ENCODE assay signal across 1 cellular context in the genomic region with DNA sequence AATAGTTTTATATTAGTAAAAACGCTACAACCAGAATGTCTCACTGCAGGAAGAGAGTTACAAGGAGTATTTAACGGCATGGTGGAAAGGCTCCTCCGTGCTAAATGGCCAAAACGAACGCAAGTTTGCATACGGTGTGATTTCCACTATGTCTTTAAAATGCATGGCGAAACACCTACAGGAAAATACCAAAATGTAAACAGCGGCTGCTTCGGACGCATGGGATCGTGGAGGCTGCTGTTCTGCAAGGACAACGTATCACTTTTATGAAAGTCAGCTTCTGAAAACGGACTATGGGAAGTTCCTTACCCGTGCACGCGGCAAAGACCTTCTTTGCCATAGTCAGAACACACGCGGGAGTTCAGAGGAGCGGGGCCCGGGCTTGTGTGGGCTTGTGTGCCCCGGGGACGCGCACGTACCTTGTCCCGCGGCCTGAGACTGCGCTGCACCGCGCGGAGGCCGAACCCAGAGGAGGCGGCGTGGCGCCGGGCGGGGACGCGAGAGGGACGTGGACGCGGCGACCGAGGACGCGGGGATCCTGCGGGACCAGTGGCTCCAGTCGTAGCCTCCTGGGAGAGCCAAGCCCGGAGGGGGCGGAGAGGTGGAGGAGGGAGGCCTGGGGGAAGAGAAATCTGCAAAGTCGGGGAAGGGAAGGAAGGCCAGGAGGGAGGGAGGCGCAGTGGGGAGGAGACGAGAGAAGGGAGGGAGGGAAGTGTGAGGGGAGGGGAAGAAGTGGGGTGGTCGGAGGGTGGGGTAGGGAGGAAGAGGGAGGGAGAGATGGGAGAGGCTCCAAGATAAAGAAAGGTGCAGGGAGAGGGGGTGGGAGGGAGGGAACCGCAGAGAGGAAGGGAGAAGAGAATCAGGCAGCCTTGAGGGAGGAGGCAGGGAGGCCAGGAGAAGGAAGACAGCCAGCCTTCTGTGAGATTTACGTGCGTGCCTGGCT.
A peak's percentile ranks its signal among the peaks of the same experiment; 100 is the strongest.
TF ChIP-seq lines count a peak whose summit lies in the region.

Gene CMBL, minus strand, starts transcription at position 697 of the 943 bp plus-strand sequence. CDS start 17,140 bp downstream, outside the sequence.

TF ChIP-seq in HepG2, 621 proteins besides CTCF, POLR2A, EP300 and RAD21 (continued from another document and continues in another):
- TF ChIP-seq, protein P1, sequence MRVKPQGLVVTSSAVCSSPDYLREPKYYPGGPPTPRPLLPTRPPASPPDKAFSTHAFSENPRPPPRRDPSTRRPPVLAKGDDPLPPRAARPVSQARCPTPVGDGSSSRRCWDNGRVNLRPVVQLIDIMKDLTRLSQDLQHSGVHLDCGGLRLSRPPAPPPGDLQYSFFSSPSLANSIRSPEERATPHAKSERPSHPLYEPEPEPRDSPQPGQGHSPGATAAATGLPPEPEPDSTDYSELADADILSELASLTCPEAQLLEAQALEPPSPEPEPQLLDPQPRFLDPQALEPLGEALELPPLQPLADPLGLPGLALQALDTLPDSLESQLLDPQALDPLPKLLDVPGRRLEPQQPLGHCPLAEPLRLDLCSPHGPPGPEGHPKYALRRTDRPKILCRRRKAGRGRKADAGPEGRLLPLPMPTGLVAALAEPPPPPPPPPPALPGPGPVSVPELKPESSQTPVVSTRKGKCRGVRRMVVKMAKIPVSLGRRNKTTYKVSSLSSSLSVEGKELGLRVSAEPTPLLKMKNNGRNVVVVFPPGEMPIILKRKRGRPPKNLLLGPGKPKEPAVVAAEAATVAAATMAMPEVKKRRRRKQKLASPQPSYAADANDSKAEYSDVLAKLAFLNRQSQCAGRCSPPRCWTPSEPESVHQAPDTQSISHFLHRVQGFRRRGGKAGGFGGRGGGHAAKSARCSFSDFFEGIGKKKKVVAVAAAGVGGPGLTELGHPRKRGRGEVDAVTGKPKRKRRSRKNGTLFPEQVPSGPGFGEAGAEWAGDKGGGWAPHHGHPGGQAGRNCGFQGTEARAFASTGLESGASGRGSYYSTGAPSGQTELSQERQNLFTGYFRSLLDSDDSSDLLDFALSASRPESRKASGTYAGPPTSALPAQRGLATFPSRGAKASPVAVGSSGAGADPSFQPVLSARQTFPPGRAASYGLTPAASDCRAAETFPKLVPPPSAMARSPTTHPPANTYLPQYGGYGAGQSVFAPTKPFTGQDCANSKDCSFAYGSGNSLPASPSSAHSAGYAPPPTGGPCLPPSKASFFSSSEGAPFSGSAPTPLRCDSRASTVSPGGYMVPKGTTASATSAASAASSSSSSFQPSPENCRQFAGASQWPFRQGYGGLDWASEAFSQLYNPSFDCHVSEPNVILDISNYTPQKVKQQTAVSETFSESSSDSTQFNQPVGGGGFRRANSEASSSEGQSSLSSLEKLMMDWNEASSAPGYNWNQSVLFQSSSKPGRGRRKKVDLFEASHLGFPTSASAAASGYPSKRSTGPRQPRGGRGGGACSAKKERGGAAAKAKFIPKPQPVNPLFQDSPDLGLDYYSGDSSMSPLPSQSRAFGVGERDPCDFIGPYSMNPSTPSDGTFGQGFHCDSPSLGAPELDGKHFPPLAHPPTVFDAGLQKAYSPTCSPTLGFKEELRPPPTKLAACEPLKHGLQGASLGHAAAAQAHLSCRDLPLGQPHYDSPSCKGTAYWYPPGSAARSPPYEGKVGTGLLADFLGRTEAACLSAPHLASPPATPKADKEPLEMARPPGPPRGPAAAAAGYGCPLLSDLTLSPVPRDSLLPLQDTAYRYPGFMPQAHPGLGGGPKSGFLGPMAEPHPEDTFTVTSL (CRISPR knock-in tag; IDR thresholded peaks at IDR 0.05; ENCODE audit: borderline replicate concordance): no peak
- TF ChIP-seq BRCA1 (CRISPR knock-in tag; IDR thresholded peaks at IDR 0.05): no peak; the same call in 1 of the 2 replicates
- TF ChIP-seq POLR2AphosphoS5 (IDR thresholded peaks at IDR 0.05; ENCODE audit: low read depth, low read length): 0 out of 2 replicates have a peak, but pooled peaks have one; percentile 36
- TF ChIP-seq ZNF790 (CRISPR knock-in tag; IDR thresholded peaks at IDR 0.05; ENCODE audit: borderline replicate concordance): peak; percentile 79; the same call in 1 of the 2 replicates
- TF ChIP-seq KMT2A (CRISPR knock-in tag; IDR thresholded peaks at IDR 0.05): peak; percentile 89
- TF ChIP-seq ZNF567 (CRISPR knock-in tag; IDR thresholded peaks at IDR 0.05; ENCODE audit: borderline replicate concordance): no peak
- TF ChIP-seq JUND (CRISPR knock-in tag; IDR thresholded peaks at IDR 0.05): no peak
- peak; percentile 57; the same call in 1 of the 2 replicates for TF ChIP-seq ZNF557 (CRISPR knock-in tag; IDR thresholded peaks at IDR 0.05)
- TF ChIP-seq SIN3A (IDR thresholded peaks at IDR 0.05; ENCODE audit: borderline replicate concordance, low read depth, low read length): no peak
- TF ChIP-seq ZNF24 (IDR thresholded peaks at IDR 0.05): no peak
- TF ChIP-seq ZIK1 (CRISPR knock-in tag; IDR thresholded peaks at IDR 0.05; ENCODE audit: borderline replicate concordance, low read depth): 0 out of 2 replicates have a peak, but pooled peaks have one; percentile 66
- peak; percentile 57 for TF ChIP-seq HOXA3 (CRISPR knock-in tag; IDR thresholded peaks at IDR 0.05)
- TF ChIP-seq ZNF570 (CRISPR knock-in tag; IDR thresholded peaks at IDR 0.05; ENCODE audit: borderline replicate concordance): no peak
- 0 out of 2 replicates have a peak, but pooled peaks have one; percentile 65 for TF ChIP-seq DNMT1 (CRISPR knock-in tag; IDR thresholded peaks at IDR 0.05)
- no peak for TF ChIP-seq ZNF776 (CRISPR knock-in tag; IDR thresholded peaks at IDR 0.05)
- TF ChIP-seq ZNF224 (CRISPR knock-in tag; IDR thresholded peaks at IDR 0.05): no peak
- TF ChIP-seq ZNF770 (CRISPR knock-in tag; IDR thresholded peaks at IDR 0.05): peak; percentile 91
- TF ChIP-seq, protein P2, sequence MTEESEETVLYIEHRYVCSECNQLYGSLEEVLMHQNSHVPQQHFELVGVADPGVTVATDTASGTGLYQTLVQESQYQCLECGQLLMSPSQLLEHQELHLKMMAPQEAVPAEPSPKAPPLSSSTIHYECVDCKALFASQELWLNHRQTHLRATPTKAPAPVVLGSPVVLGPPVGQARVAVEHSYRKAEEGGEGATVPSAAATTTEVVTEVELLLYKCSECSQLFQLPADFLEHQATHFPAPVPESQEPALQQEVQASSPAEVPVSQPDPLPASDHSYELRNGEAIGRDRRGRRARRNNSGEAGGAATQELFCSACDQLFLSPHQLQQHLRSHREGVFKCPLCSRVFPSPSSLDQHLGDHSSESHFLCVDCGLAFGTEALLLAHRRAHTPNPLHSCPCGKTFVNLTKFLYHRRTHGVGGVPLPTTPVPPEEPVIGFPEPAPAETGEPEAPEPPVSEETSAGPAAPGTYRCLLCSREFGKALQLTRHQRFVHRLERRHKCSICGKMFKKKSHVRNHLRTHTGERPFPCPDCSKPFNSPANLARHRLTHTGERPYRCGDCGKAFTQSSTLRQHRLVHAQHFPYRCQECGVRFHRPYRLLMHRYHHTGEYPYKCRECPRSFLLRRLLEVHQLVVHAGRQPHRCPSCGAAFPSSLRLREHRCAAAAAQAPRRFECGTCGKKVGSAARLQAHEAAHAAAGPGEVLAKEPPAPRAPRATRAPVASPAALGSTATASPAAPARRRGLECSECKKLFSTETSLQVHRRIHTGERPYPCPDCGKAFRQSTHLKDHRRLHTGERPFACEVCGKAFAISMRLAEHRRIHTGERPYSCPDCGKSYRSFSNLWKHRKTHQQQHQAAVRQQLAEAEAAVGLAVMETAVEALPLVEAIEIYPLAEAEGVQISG (CRISPR knock-in tag; IDR thresholded peaks at IDR 0.05): peak; percentile 48
- TF ChIP-seq, protein P3, sequence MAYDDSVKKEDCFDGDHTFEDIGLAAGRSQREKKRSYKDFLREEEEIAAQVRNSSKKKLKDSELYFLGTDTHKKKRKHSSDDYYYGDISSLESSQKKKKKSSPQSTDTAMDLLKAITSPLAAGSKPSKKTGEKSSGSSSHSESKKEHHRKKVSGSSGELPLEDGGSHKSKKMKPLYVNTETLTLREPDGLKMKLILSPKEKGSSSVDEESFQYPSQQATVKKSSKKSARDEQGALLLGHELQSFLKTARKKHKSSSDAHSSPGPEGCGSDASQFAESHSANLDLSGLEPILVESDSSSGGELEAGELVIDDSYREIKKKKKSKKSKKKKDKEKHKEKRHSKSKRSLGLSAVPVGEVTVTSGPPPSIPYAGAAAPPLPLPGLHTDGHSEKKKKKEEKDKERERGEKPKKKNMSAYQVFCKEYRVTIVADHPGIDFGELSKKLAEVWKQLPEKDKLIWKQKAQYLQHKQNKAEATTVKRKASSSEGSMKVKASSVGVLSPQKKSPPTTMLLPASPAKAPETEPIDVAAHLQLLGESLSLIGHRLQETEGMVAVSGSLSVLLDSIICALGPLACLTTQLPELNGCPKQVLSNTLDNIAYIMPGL (CRISPR knock-in tag; IDR thresholded peaks at IDR 0.05; ENCODE audit: borderline replicate concordance in 1 of 2, low read depth in 1 of 2): peak; percentile 55 to 85; a peak in 3 of 4 replicates
- no peak for TF ChIP-seq POLR2AphosphoS2 (IDR thresholded peaks at IDR 0.05; ENCODE audit: low read depth, low read length)
- peak; percentile 94 for TF ChIP-seq ZNF687 (CRISPR knock-in tag; IDR thresholded peaks at IDR 0.05)
- no peak for TF ChIP-seq NCOA5 (CRISPR knock-in tag; IDR thresholded peaks at IDR 0.05)
- TF ChIP-seq MEIS1 (CRISPR knock-in tag; IDR thresholded peaks at IDR 0.05; ENCODE audit: borderline replicate concordance): no peak
- no peak for TF ChIP-seq IRF1 (CRISPR knock-in tag; IDR thresholded peaks at IDR 0.05; ENCODE audit: low read depth)
- TF ChIP-seq HOXA5 (CRISPR knock-in tag; IDR thresholded peaks at IDR 0.05): peak; percentile 63; the same call in 1 of the 2 replicates
- no peak for TF ChIP-seq LRRFIP1 (CRISPR knock-in tag; conservative IDR thresholded peaks at IDR 0.05)
- TF ChIP-seq ZNF768 (CRISPR knock-in tag; IDR thresholded peaks at IDR 0.05): peak; percentile 80; the same call in 1 of the 2 replicates
